ENCODE assay signal across 15 cellular contexts in genomic region chr2:128731994-128732650, GRCh38.
DNase-seq lines count a peak whose midpoint lies in the region; TF ChIP-seq lines count a peak whose summit lies in the region.
"Had no signal": no experiment of that assay in that cellular context is flagged by ENCODE, and none has a peak within 500 bp of the region (broad histone marks: within the 10 kb centered on the region; RNA-seq: fewer than 3 reads in every experiment).

No MANE protein-coding gene starts in this region.

- no TSS peak for BruUV-seq in A673 (replicated peaks; lab: Mats Ljungman, UMichigan)

- TF ChIP-seq EP300 in esophagus muscularis mucosa (IDR thresholded peaks at IDR 0.05): no peak

- no peaks in the 10 kb centered on the region for H4K20me1 ChIP-seq in BLaER1 treated with 17β-estradiol and CSF1 and Interleukin-3, amounts not matched to agents 10 nM and 100 nM
- H4K20me1 ChIP-seq: BLaER1 had no signal

- H3K27me3 ChIP-seq in A673 (replicated peaks; ENCODE audit: insufficient read depth, low read depth, low read length, poor library complexity) (no peaks in the 10 kb centered on the region), esophagus muscularis mucosa (peaks cover 0 to 37% (median 0%) of the 10 kb centered on the region in 4 donors)
- H3K27me3 ChIP-seq in BLaER1 treated with 17β-estradiol and CSF1 and Interleukin-3, amounts not matched to agents 10 nM and 100 nM: no peaks in the 10 kb centered on the region
- H3K27me3 ChIP-seq: BLaER1 had no signal

- intact Hi-C loops in A673 (cut with micrococcal nuclease; ENCODE audit: unreplicated experiment) (loop anchor here (5.0 to 10.0 kb wide), 2 partner anchors 410 to 663 kb away; no protein-coding TSS in a partner anchor), esophagus muscularis mucosa (cut with DNase I) (loop anchor here (10.0 kb wide), 1 partner anchor 1123 kb away; no protein-coding TSS in a partner anchor)

- CTCF ChIA-PET in A673 (lab: Charles Lee): interaction anchor here (0.6 kb wide), 1 partner anchor 122 kb away, joined by 3 read pairs; no protein-coding TSS in a partner anchor

- DNase-seq in A673 (ENCODE audit: low spot score): no peak
- DNase-seq in NB4 (ENCODE audit: low read depth): no peak
- DNase-seq in esophagus muscularis mucosa (ENCODE audit: extremely low spot score): peak; percentile 72
- no peak for DNase-seq in activated effector memory CD4-positive, alpha-beta T cell treated with anti-CD3 and anti-CD28 coated beads, Interleukin-2, amount 50 U/mL, for 16 hours
- DNase-seq in AML-193 (lab: John Stamatoyannopoulos, UW): no peak
- no peak for DNase-seq in stimulated activated CD4-positive, alpha-beta T cell treated with anti-CD3 and anti-CD28 coated beads, Interleukin-2, amount 100 ng/mL, for 48 hours
- DNase-seq: ACHN; Calu3; CD8-positive, alpha-beta T cell; DMS 273 treated with DMSO at 0.1 percent for 48 hours; DMS53; GM23248 had no signal

- H3K4me2 ChIP-seq in BLaER1 treated with 17β-estradiol and CSF1 and Interleukin-3, amounts not matched to agents 10 nM and 100 nM: peak overlapping the region; percentile 78 to 95 (median 89); a peak in 20 of 22 replicates

- TF ChIP-seq CTCF in A673 (conservative IDR thresholded peaks at IDR 0.05; ENCODE audit: low read depth, low read length): no peak
- TF ChIP-seq CTCF in NB4 (IDR thresholded peaks at IDR 0.05; ENCODE audit: low read depth, low read length): no peak
- no peak for TF ChIP-seq CTCF in esophagus muscularis mucosa (IDR thresholded peaks at IDR 0.05)

- POLR2A ChIA-PET in A673 (lab: Charles Lee; ENCODE audit: low non-redundant PET): no interaction called here

- TF ChIP-seq POLR2A in NB4 (IDR thresholded peaks at IDR 0.05; ENCODE audit: extremely low read depth, insufficient read length) (no peak), esophagus muscularis mucosa (IDR thresholded peaks at IDR 0.05; ENCODE audit: low read depth) (no peak)

- peaks cover 9% of the 10 kb centered on the region for H3K9me3 ChIP-seq in A673 (ENCODE audit: low read depth, low read length, poor library complexity, severe bottlenecking)
- H3K9me3 ChIP-seq in BLaER1 treated with 17β-estradiol and CSF1 and Interleukin-3, amounts not matched to agents 10 nM and 100 nM (replicated peaks in 1 of 11): peaks cover 0 to 21% (median 15%) of the 10 kb centered on the region in 11 experiments; a peak in 14 of 22 replicates
- no peaks in the 10 kb centered on the region for H3K9me3 ChIP-seq in esophagus muscularis mucosa
- H3K9me3 ChIP-seq: BLaER1, HAP-1 had no signal

- H3K4me1 ChIP-seq in A673 (ENCODE audit: insufficient read depth, low read length, poor library complexity, severe bottlenecking): peaks cover 32% of the 10 kb centered on the region
- peaks cover 58 to 76% (median 72%) of the 10 kb centered on the region in 10 experiments for H3K4me1 ChIP-seq in BLaER1 treated with 17β-estradiol and CSF1 and Interleukin-3, amounts not matched to agents 10 nM and 100 nM
- H3K4me1 ChIP-seq in esophagus muscularis mucosa: peaks cover 26 to 35% (median 32%) of the 10 kb centered on the region in 4 donors
- H3K4me1 ChIP-seq: HAP-1 had no signal

- no peak overlapping the region for H3K4me3 ChIP-seq in A673 (ENCODE audit: low read depth, low read length, poor library complexity, severe bottlenecking)
- H3K4me3 ChIP-seq in BLaER1 treated with 17β-estradiol and CSF1 and Interleukin-3, amounts not matched to agents 10 nM and 100 nM: no peak overlapping the region
- peak overlapping the region; percentile 30 for H3K4me3 ChIP-seq in NB4 (ENCODE audit: low read depth, low read length)
- H3K4me3 ChIP-seq in esophagus muscularis mucosa: no peak overlapping the region
- H3K4me3 ChIP-seq: BLaER1, GM23248, HAP-1 had no signal

- no peaks in the 10 kb centered on the region for H3K36me3 ChIP-seq in A673 (ENCODE audit: insufficient read depth, low read length, poor library complexity, severe bottlenecking)
- H3K36me3 ChIP-seq in BLaER1 treated with 17β-estradiol and CSF1 and Interleukin-3, amounts not matched to agents 10 nM and 100 nM: no peaks in the 10 kb centered on the region
- H3K36me3 ChIP-seq in esophagus muscularis mucosa: no peaks in the 10 kb centered on the region
- H3K36me3 ChIP-seq: BLaER1, HAP-1 had no signal

- peak overlapping the region in 8 of 11 experiments; percentile 4 to 56 (median 44); a peak in 8 of 22 replicates for H3K9ac ChIP-seq in BLaER1 treated with 17β-estradiol and CSF1 and Interleukin-3, amounts not matched to agents 10 nM and 100 nM
- H3K9ac ChIP-seq: BLaER1, GM23248 had no signal

- WGBS in esophagus muscularis mucosa: 96% methylated on average over 11 of the region's 11 CpGs

- H3K27ac ChIP-seq in A673 (ENCODE audit: low read depth, low read length, poor library complexity, severe bottlenecking) (peak overlapping the region; percentile 66), esophagus muscularis mucosa (replicated peaks in 1 of 4) (no peak overlapping the region)
- peak overlapping the region in 9 of 11 experiments; percentile 38 to 85 (median 73); a peak in 17 of 22 replicates for H3K27ac ChIP-seq in BLaER1 treated with 17β-estradiol and CSF1 and Interleukin-3, amounts not matched to agents 10 nM and 100 nM
- H3K27ac ChIP-seq: BLaER1, GM23248 had no signal

Comparison
In these comparisons a context has a peak if more than half of its experiments do, and no peak if none do; other contexts are left out.
1. H3K27ac ChIP-seq: peak in A673 (single experiment) and BLaER1 treated with 17β-estradiol and CSF1 and Interleukin-3, amounts not matched to agents 10 nM and 100 nM (9 of 11); none in esophagus muscularis mucosa (0 of 4).